ENCODE assay signal across 1 cellular context in genomic region chr2:217839073-217839749, GRCh38.
TF ChIP-seq lines count a peak whose summit lies in the region.

No MANE protein-coding gene starts in this region.

TF ChIP-seq in GM23338, 12 proteins besides CTCF, POLR2A, EP300 and RAD21 (continued from another document):
- no peak for TF ChIP-seq ZNF462 (CRISPR knock-in tag; IDR thresholded peaks at IDR 0.05)
- no peak for TF ChIP-seq POLR2AphosphoS5 (IDR thresholded peaks at IDR 0.05; ENCODE audit: low read depth)
- no peak for TF ChIP-seq REST (IDR thresholded peaks at IDR 0.05; ENCODE audit: unreplicated experiment)
